Comparison of ENCODE assay signal across 1 cellular context in the genomic region with DNA sequence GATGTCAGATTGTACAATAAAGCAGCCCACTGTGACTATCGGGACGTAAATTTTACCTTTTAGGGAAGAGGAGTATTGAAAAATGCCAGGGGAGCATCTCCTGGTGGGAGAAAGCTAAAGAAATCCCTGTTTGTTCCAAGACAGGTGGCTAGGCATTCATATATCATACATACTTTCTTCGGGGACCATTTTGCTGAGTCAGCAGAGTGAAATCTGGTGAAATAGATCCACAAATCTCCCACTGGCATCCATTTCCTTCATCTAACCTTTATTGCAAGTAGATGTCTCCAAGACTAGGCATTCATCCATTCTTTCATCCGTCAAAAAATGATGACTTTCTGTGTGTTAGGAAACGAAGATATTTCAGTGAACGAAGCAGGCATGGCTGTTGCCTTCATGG.
A peak's percentile ranks its signal among the peaks of the same experiment; 100 is the strongest.
TF ChIP-seq lines count a peak whose summit lies in the region.

No MANE protein-coding gene starts in this region.

TF ChIP-seq in HepG2, 621 proteins besides CTCF, POLR2A, EP300 and RAD21 (continued from another document):
- TF ChIP-seq, protein P1, sequence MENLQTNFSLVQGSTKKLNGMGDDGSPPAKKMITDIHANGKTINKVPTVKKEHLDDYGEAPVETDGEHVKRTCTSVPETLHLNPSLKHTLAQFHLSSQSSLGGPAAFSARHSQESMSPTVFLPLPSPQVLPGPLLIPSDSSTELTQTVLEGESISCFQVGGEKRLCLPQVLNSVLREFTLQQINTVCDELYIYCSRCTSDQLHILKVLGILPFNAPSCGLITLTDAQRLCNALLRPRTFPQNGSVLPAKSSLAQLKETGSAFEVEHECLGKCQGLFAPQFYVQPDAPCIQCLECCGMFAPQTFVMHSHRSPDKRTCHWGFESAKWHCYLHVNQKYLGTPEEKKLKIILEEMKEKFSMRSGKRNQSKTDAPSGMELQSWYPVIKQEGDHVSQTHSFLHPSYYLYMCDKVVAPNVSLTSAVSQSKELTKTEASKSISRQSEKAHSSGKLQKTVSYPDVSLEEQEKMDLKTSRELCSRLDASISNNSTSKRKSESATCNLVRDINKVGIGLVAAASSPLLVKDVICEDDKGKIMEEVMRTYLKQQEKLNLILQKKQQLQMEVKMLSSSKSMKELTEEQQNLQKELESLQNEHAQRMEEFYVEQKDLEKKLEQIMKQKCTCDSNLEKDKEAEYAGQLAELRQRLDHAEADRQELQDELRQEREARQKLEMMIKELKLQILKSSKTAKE (CRISPR knock-in tag; IDR thresholded peaks at IDR 0.05; ENCODE audit: borderline replicate concordance), result no peak
- TF ChIP-seq, protein P2, sequence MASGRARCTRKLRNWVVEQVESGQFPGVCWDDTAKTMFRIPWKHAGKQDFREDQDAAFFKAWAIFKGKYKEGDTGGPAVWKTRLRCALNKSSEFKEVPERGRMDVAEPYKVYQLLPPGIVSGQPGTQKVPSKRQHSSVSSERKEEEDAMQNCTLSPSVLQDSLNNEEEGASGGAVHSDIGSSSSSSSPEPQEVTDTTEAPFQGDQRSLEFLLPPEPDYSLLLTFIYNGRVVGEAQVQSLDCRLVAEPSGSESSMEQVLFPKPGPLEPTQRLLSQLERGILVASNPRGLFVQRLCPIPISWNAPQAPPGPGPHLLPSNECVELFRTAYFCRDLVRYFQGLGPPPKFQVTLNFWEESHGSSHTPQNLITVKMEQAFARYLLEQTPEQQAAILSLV (CRISPR knock-in tag; IDR thresholded peaks at IDR 0.05; ENCODE audit: borderline replicate concordance), result no peak
- TF ChIP-seq MAFF (IDR thresholded peaks at IDR 0.05; ENCODE audit: low read depth, low read length) (peak; percentile 100), MAFK (conservative IDR thresholded peaks at IDR 0.05 in 1 of 2, IDR thresholded peaks at IDR 0.05 in 1 of 2; ENCODE audit: low read length in 2 of 2) (peak; percentile 99 to 100), PHF5A (CRISPR knock-in tag; IDR thresholded peaks at IDR 0.05; ENCODE audit: low read depth, unreplicated experiment) (peak; percentile 5), MAFG (CRISPR knock-in tag; IDR thresholded peaks at IDR 0.05) (peak; percentile 72; the same call in 1 of the 2 replicates)
- TF ChIP-seq, protein P3, sequence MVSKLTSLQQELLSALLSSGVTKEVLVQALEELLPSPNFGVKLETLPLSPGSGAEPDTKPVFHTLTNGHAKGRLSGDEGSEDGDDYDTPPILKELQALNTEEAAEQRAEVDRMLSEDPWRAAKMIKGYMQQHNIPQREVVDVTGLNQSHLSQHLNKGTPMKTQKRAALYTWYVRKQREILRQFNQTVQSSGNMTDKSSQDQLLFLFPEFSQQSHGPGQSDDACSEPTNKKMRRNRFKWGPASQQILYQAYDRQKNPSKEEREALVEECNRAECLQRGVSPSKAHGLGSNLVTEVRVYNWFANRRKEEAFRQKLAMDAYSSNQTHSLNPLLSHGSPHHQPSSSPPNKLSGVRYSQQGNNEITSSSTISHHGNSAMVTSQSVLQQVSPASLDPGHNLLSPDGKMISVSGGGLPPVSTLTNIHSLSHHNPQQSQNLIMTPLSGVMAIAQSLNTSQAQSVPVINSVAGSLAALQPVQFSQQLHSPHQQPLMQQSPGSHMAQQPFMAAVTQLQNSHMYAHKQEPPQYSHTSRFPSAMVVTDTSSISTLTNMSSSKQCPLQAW (CRISPR knock-in tag; IDR thresholded peaks at IDR 0.05), result no peak
- TF ChIP-seq, protein P4, sequence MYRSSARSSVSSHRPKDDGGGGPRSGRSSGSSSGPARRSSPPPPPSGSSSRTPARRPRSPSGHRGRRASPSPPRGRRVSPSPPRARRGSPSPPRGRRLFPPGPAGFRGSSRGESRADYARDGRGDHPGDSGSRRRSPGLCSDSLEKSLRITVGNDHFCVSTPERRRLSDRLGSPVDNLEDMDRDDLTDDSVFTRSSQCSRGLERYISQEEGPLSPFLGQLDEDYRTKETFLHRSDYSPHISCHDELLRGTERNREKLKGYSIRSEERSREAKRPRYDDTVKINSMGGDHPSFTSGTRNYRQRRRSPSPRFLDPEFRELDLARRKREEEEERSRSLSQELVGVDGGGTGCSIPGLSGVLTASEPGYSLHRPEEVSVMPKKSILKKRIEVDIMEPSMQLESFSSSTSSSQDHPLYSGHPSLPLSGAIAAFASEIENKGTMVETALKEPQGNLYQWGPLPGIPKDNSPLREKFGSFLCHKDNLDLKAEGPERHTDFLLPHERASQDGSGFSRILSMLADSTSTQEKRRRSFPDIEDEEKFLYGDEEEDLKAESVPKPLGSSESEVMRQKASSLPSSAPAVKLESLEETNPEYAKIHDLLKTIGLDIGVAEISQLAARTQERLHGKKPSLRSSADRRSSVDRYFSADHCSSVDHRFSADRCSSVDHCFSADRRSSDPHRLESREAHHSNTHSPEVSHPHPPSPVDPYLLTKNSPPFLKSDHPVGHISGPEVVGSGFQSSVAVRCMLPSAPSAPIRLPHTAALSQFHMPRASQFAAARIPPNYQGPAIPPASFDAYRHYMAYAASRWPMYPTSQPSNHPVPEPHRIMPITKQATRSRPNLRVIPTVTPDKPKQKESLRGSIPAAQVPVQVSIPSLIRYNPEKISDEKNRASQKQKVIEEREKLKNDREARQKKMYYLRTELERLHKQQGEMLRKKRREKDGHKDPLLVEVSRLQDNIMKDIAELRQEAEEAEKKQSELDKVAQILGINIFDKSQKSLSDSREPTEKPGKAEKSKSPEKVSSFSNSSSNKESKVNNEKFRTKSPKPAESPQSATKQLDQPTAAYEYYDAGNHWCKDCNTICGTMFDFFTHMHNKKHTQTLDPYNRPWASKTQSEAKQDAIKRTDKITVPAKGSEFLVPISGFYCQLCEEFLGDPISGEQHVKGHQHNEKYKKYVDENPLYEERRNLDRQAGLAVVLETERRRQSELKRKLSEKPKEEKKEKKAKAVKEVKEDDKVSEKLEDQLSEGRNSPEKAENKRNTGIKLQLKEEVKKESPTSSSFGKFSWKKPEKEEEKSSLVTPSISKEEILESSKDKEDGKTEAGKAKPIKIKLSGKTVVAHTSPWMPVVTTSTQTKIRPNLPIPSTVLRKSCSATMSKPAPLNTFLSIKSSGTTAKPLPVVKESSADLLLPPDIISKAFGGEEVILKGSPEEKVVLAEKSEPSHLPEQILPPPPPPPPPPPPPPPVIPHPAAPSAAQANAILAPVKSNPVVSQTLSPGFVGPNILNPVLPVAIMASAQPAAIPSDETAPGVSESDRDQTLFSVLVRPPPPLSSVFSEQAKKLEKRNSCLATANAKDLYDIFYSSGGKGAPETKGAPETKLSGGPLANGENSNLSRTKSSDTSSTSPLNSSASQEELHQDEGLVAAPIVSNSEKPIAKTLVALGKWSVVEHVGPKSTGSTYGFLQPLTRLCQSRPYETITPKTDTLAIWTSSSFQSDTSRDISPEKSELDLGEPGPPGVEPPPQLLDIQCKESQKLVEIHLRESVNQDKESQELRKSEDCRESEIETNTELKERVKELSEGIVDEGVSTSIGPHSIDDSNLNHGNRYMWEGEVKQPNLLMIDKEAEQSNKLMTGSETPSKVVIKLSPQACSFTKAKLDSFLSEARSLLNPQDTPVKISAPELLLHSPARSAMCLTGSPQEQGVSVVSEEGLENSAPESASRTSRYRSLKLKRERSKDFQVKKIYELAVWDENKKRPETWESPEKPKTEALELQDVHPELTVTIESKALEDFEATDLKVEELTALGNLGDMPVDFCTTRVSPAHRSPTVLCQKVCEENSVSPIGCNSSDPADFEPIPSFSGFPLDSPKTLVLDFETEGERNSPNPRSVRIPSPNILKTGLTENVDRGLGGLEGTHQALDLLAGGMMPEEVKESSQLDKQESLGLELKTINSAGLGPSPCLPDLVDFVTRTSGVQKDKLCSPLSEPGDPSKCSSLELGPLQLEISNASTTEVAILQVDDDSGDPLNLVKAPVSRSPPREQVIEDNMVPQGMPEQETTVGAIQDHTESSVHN (CRISPR knock-in tag; IDR thresholded peaks at IDR 0.05), result no peak
- TF ChIP-seq, protein P5, sequence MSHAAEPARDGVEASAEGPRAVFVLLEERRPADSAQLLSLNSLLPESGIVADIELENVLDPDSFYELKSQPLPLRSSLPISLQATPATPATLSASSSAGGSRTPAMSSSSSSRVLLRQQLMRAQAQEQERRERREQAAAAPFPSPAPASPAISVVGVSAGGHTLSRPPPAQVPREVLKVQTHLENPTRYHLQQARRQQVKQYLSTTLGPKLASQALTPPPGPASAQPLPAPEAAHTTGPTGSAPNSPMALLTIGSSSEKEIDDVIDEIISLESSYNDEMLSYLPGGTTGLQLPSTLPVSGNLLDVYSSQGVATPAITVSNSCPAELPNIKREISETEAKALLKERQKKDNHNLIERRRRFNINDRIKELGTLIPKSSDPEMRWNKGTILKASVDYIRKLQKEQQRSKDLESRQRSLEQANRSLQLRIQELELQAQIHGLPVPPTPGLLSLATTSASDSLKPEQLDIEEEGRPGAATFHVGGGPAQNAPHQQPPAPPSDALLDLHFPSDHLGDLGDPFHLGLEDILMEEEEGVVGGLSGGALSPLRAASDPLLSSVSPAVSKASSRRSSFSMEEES (CRISPR knock-in tag; IDR thresholded peaks at IDR 0.05), result no peak
